Comparison of ENCODE assay signal across 8 cellular contexts in genomic region chr7:6106140-6106904, GRCh38. TPM values are rescaled to one million over a fixed set of nuclear protein-coding genes. Genes with fewer than 3 reads are reported as not detected.
A peak's percentile ranks its signal among the peaks of the same experiment; 100 is the strongest.
DNase-seq lines count a peak whose midpoint lies in the region; ATAC-seq, FAIRE-seq and TF ChIP-seq lines count a peak whose summit lies in the region.

No MANE protein-coding gene starts in this region.

- H3K9me3 ChIP-seq in SJSA1 (replicated peaks): no peaks in the 10 kb centered on the region
- H3K9me3 ChIP-seq in GM12878 (replicated peaks; ENCODE audit: control insufficient read depth, insufficient read depth, low read length): no peaks in the 10 kb centered on the region
- no peaks in the 10 kb centered on the region for H3K9me3 ChIP-seq in HepG2 (ENCODE audit: low read length)

- H2AFZ ChIP-seq in GM23338 (no peak overlapping the region), GM12878 (ENCODE audit: control insufficient read depth, low read depth, low read length) (peak overlapping the region; percentile 43), HepG2 (ENCODE audit: low read length) (no peak overlapping the region)

- ATAC-seq in GM23338 (no peak), GM12878 (peak; percentile 59), HepG2 (peak; percentile 32), GM18907 (IDR thresholded peaks at IDR 0.05; ENCODE audit: unreplicated experiment) (no peak), HG02870 (IDR thresholded peaks at IDR 0.05; ENCODE audit: unreplicated experiment) (no peak)

- DNase-seq in AG08396 (ENCODE audit: low spot score): peak; percentile 13
- DNase-seq in GM23338 (ENCODE audit: low spot score): peak; percentile 6
- peak in 1 of 2 experiments; percentile 53 for DNase-seq in SJSA1 (ENCODE audit: low read depth in 1 of 2, low spot score in 2 of 2)
- DNase-seq in GM12878 (ENCODE audit: low read depth, low spot score): no peak
- peak; percentile 64 for DNase-seq in HepG2 (ENCODE audit: low spot score)
- peak; percentile 11 for DNase-seq in stimulated activated naive CD4-positive, alpha-beta T cell treated with Interleukin-2 at 50 U/mL for 16 hours (lab: John Stamatoyannopoulos, UW)

- H3K9ac ChIP-seq in GM12878 (ENCODE audit: control insufficient read depth, insufficient read depth, low read length): peak overlapping the region; percentile 64
- peak overlapping the region; percentile 88 for H3K9ac ChIP-seq in HepG2 (ENCODE audit: insufficient read depth, low read depth, low read length)

- BruUV-seq in GM12878 (replicated peaks; lab: Mats Ljungman, UMichigan) (TSS peak; percentile 72), HepG2 (replicated peaks; lab: Mats Ljungman, UMichigan) (TSS peak; percentile 74)

- H3K9me3 Mint-ChIP-seq in GM23338: no peaks in the 10 kb centered on the region

- intact Hi-C loops in GM12878 (cut with micrococcal nuclease; ENCODE audit: unreplicated experiment): loop anchor here (2.0 kb wide), 2 partner anchors 98 to 110 kb away; partner anchors contain the start of genes AIMP2 and PMS2
- intact Hi-C loops in HepG2 (cut with micrococcal nuclease; ENCODE audit: unreplicated experiment): loop anchor here (1.0 kb wide), 2 partner anchors 80 to 109 kb away; no protein-coding TSS in a partner anchor

- H3K27me3 ChIP-seq in GM23338 (ENCODE audit: insufficient read depth) (no peaks in the 10 kb centered on the region), SJSA1 (replicated peaks) (no peaks in the 10 kb centered on the region), GM12878 (replicated peaks in 1 of 2; ENCODE audit: control insufficient read depth in 2 of 2, insufficient read depth in 2 of 2, low read length in 1 of 2) (no peaks in the 10 kb centered on the region), HepG2 (ENCODE audit: control insufficient read depth in 1 of 2, insufficient read depth in 2 of 2, low read length in 2 of 2) (peaks cover 0 to 3% of the 10 kb centered on the region in 2 experiments; a peak in 1 of 5 replicates)

- H3K4me3 Mint-ChIP-seq in GM23338: peak overlapping the region; percentile 84

- no peaks in the 10 kb centered on the region for H3K9me2 ChIP-seq in GM23338 (ENCODE audit: insufficient read depth)

- peak; percentile 32; the same call in 1 of the 2 replicates for TF ChIP-seq RAD21 in GM12878 (IDR thresholded peaks at IDR 0.05; ENCODE audit: insufficient read depth, low read depth, low read length)
- TF ChIP-seq RAD21 in HepG2 (CRISPR knock-in tag; IDR thresholded peaks at IDR 0.05): peak; percentile 64; the same call in 1 of the 2 replicates

- H3K4me1 ChIP-seq in GM23338 (ENCODE audit: insufficient read depth) (peaks cover 11% of the 10 kb centered on the region), SJSA1 (replicated peaks) (peaks cover 6% of the 10 kb centered on the region; the same call in 1 of the 2 replicates), GM12878 (ENCODE audit: control insufficient read depth, insufficient read depth, low read length) (0 out of 2 replicates have a peak, but pooled peaks cover 3% of the 10 kb centered on the region), HepG2 (ENCODE audit: insufficient read depth, low read length) (peaks cover 39% of the 10 kb centered on the region)

- 8% methylated on average over 10 of the region's 10 CpGs for WGBS in GM12878 (ENCODE audit: insufficient coverage, insufficient replicate concordance, low lambda C conversion rate, missing lambda C conversion rate)
- WGBS in HepG2 (ENCODE audit: low lambda C conversion rate): 7% methylated on average over 10 of the region's 10 CpGs

- in situ Hi-C loops in GM12878 (cut with MboI): no loop called here
- in situ Hi-C loops in HepG2 (cut with HindIII; ENCODE audit: extremely low pct_ligation_motif_present, low pct_unique_long_range_greater_than_20kb): no loop called here

- H3K27me3 Mint-ChIP-seq in GM23338 (ENCODE audit: insufficient read depth, low read depth, poor library complexity): peaks cover 8% of the 10 kb centered on the region

- POLR2A ChIA-PET in GM12878 (lab: Charles Lee): interaction anchor here (1.0 kb wide), 1 partner anchor 141 kb away, joined by 3 read pairs; no protein-coding TSS in a partner anchor
- POLR2A ChIA-PET in HepG2 (lab: Yijun Ruan, JAX): interaction anchor here (0.6 to 3.5 kb wide), 8 partner anchors 10 to 724 kb away, joined by 3 to 21 read pairs (median 3); partner anchors contain the start of genes AIMP2 and PMS2

- H3F3A ChIP-seq in GM23338 (replicated peaks; ENCODE audit: low read depth): peaks cover 11% of the 10 kb centered on the region

- TF ChIP-seq CTCF in GM23338 (conservative IDR thresholded peaks at IDR 0.05; ENCODE audit: low read depth in 2 of 2): peak in 1 of 2 experiments; percentile 31; a peak in 2 of 4 replicates
- TF ChIP-seq CTCF in GM12878 (IDR thresholded peaks at IDR 0.05 in 2 of 3, conservative IDR thresholded peaks at IDR 0.05 in 1 of 3; ENCODE audit: control insufficient read depth in 2 of 3, extremely low read depth in 1 of 3, insufficient read depth in 1 of 3, low read depth in 3 of 3, low read length in 3 of 3): peak; percentile 21 to 51 (median 31); a peak in 4 of 6 replicates
- peak; percentile 89 for TF ChIP-seq CTCF in HepG2 (CRISPR knock-in tag; IDR thresholded peaks at IDR 0.05)

- CTCF ChIA-PET in GM12878 (lab: Yijun Ruan, JAX): interaction anchor here (0.5 to 4.4 kb wide), 29 partner anchors 11 to 1547 kb away, joined by 3 to 36 read pairs (median 4); partner anchors contain the start of genes AIMP2 and PMS2
- CTCF ChIA-PET in HepG2 (lab: Yijun Ruan, JAX; ENCODE audit: low intra/inter-chr PET ratio, low total read pairs): interaction anchor here (1.8 kb wide), 1 partner anchor 109 kb away, joined by 16 read pairs; no protein-coding TSS in a partner anchor

- peaks cover 20% of the 10 kb centered on the region for H4K20me1 ChIP-seq in GM23338 (replicated peaks; ENCODE audit: insufficient read depth)
- H4K20me1 ChIP-seq in GM12878 (ENCODE audit: control insufficient read depth, insufficient read depth): no peaks in the 10 kb centered on the region
- H4K20me1 ChIP-seq in HepG2 (ENCODE audit: insufficient read depth, low read length): peaks cover 7% of the 10 kb centered on the region; the same call in 1 of the 2 replicates

- H3K4me3 ChIP-seq in GM23338 (peak overlapping the region; percentile 81), SJSA1 (peak overlapping the region; percentile 55), GM12878 (peak overlapping the region; percentile 93), HepG2 (replicated peaks in 1 of 3; ENCODE audit: insufficient read depth in 1 of 3, low read depth in 2 of 3, low read length in 3 of 3) (peak overlapping the region; percentile 98 to 100 (median 99))

- no peak for TF ChIP-seq POLR2A in GM12878 (IDR thresholded peaks at IDR 0.05; ENCODE audit: low read depth, low read length)
- no peak for TF ChIP-seq POLR2A in HepG2 (IDR thresholded peaks at IDR 0.05; ENCODE audit: insufficient read depth in 1 of 2, low read depth in 2 of 2, low read length in 2 of 2)

- no peak overlapping the region for H3K27ac Mint-ChIP-seq in GM23338

- H3K79me2 ChIP-seq in GM23338 (replicated peaks; ENCODE audit: insufficient read depth) (peaks cover 60% of the 10 kb centered on the region), GM12878 (ENCODE audit: control insufficient read depth, insufficient read depth, low read length) (peaks cover 42% of the 10 kb centered on the region), HepG2 (ENCODE audit: insufficient read depth, low read length) (peaks cover 59% of the 10 kb centered on the region)

- H3K4me1 Mint-ChIP-seq in GM23338: peaks cover 14% of the 10 kb centered on the region; the same call in 2 of the 3 replicates

- FAIRE-seq in GM12878 (lab: Jason Lieb, UNC) (peak; percentile 94), HepG2 (lab: Jason Lieb, UNC) (peak; percentile 71)

- H3K4me2 ChIP-seq in GM23338 (peak overlapping the region; percentile 90), GM12878 (ENCODE audit: control insufficient read depth, insufficient read depth) (peak overlapping the region; percentile 82), HepG2 (ENCODE audit: low read depth, low read length) (peak overlapping the region; percentile 83)

- H3K36me3 ChIP-seq in GM23338 (ENCODE audit: insufficient read depth) (no peaks in the 10 kb centered on the region), SJSA1 (no peaks in the 10 kb centered on the region), GM12878 (ENCODE audit: control insufficient read depth in 2 of 2, insufficient read depth in 2 of 2, low read length in 1 of 2) (no peaks in the 10 kb centered on the region; a peak in 2 of 4 replicates), HepG2 (replicated peaks in 1 of 2; ENCODE audit: control insufficient read depth in 1 of 2, insufficient read depth in 2 of 2, low read length in 2 of 2) (peaks cover 2 to 6% of the 10 kb centered on the region in 2 experiments; a peak in 4 of 5 replicates)

- RAD21 ChIA-PET in GM12878 (lab: Charles Lee; ENCODE audit: unreplicated experiment): interaction anchor here (0.5 to 2.3 kb wide), 19 partner anchors 28 to 257 kb away, joined by 3 to 22 read pairs (median 7); partner anchors contain the start of genes AIMP2 and PMS2

- TF ChIP-seq EP300 in GM12878 (IDR thresholded peaks at IDR 0.05; ENCODE audit: borderline replicate concordance in 1 of 2, control insufficient read depth in 1 of 2, low read depth in 2 of 2, low read length in 2 of 2) (no peak), HepG2 (IDR thresholded peaks at IDR 0.05; ENCODE audit: low read depth in 2 of 2, low read length in 2 of 2) (no peak), HepG2 (CRISPR knock-in tag; IDR thresholded peaks at IDR 0.05; ENCODE audit: borderline replicate concordance) (no peak)

- SMC1A ChIA-PET in GM12878 (lab: Charles Lee; ENCODE audit: uncharacterized antibody, unreplicated experiment): interaction anchor here (0.6 to 3.3 kb wide), 30 partner anchors 12 to 1066 kb away, joined by 3 to 21 read pairs (median 4); partner anchors contain the start of genes AIMP2 and PMS2

- H3K27ac ChIP-seq in GM23338 (ENCODE audit: low read depth) (0 out of 2 replicates have a peak overlapping the region, but pooled peaks have one; percentile 28), SJSA1 (peak overlapping the region; percentile 33), GM12878 (ENCODE audit: control insufficient read depth, insufficient read depth) (peak overlapping the region; percentile 66), HepG2 (ENCODE audit: extremely low read length, insufficient read depth, low read length) (peak overlapping the region; percentile 82)

- peaks cover 10% of the 10 kb centered on the region for H3K36me3 Mint-ChIP-seq in GM23338 (ENCODE audit: low read depth)

RNA-seq across cellular contexts. Expression of gene USP42, which starts 1.6 kb away (rescaled TPM):
- 17.3 and 18.5 TPM in 2 replicates for total RNA-seq in GM23338 (2014; rRNA removed; shearing (Covaris generic))
- polyA plus RNA-seq in GM23338 (2016; fragmentation: Nextera tagmentation; extraction: Ambion mirVana) (9.8 and 9.9 TPM in 2 replicates), GM12878 (2011; rRNA removed) (4.9 and 5.5 TPM in 2 replicates), GM12878 (2014; fragmentation: Illumina TruSeq; extraction: Trizol) (7.9 TPM in 2 replicates), GM12878 (2014; fragmentation: Nextera tagmentation; extraction: Ambion mirVana) (1 to 10 TPM; 1.9 to 2.2 TPM), GM12878 (2014; rRNA removed) (5.3 and 5.8 TPM in 2 replicates), GM12878 (2016; fragmentation: Nextera tagmentation; extraction: Ambion mirVana) (1 to 10 TPM; 5.9 to 6.2 TPM), HepG2 (2011; rRNA removed) (3.3 and 3.4 TPM in 2 replicates)
- 3.2 and 5.0 TPM in 2 replicates for total RNA-seq in SJSA1 (2014; rRNA removed; shearing (Covaris generic))
- total RNA-seq in GM12878 (2013; cell fraction: nucleolus; rRNA removed): 15.1 and 16.4 TPM in 2 replicates
- total RNA-seq in GM12878 (2014; rRNA removed) (4.0 and 4.1 TPM in 2 replicates), GM12878 (2014; rRNA removed; fragmentation: Illumina TruSeq; extraction: Trizol) (4.2 and 4.3 TPM in 2 replicates), GM12878 (2021) (9.2 and 9.9 TPM in 2 replicates), HepG2 (2016; rRNA removed; fragmentation: Illumina TruSeq; extraction: Trizol) (2.7 and 3.2 TPM in 2 replicates)
- 3.4 TPM for polyA plus RNA-seq in GM12878 (2011; ENCODE audit: low read depth)
- 3.9 and 4.4 TPM in 2 replicates for polyA plus RNA-seq in GM12878 (2011; cell fraction: cytosol; rRNA removed)
- 8.2 and 10.9 TPM in 2 replicates for polyA plus RNA-seq in GM12878 (2011; cell fraction: nucleus; rRNA removed)
- polyA plus RNA-seq in GM12878 (2012): 4.6 and 6.0 TPM in 2 replicates
- 4.3 and 5.2 TPM in 2 replicates for polyA minus RNA-seq in GM12878 (2011; rRNA and poly(A)+ RNA removed)
- polyA minus RNA-seq in GM12878 (2011; cell fraction: cytosol; rRNA and poly(A)+ RNA removed): 3.3 and 3.7 TPM in 2 replicates
- 3.7 and 6.7 TPM in 2 replicates for polyA minus RNA-seq in GM12878 (2011; cell fraction: nucleus; rRNA and poly(A)+ RNA removed)
- 6.3 and 7.0 TPM in 2 replicates for total RNA-seq in HepG2 (2016; cell fraction: cytosol; rRNA removed; fragmentation: Illumina TruSeq; extraction: Trizol; ENCODE audit: low read depth)
- total RNA-seq in HepG2 (2016; cell fraction: insoluble cytoplasmic fraction; rRNA removed; fragmentation: Illumina TruSeq; extraction: Trizol): 2.7 and 3.2 TPM in 2 replicates
- total RNA-seq in HepG2 (2016; cell fraction: membrane; rRNA removed; fragmentation: Illumina TruSeq; extraction: Trizol): 3.6 and 4.2 TPM in 2 replicates
- 3.1 and 3.8 TPM in 2 replicates for total RNA-seq in HepG2 (2016; cell fraction: nucleus; rRNA removed; fragmentation: Illumina TruSeq; extraction: Trizol)
- 1.8 and 2.1 TPM in 2 replicates for polyA plus RNA-seq in HepG2 (2011; cell fraction: cytosol; rRNA removed)
- 5.7 TPM in 2 replicates for polyA plus RNA-seq in HepG2 (2011; cell fraction: nucleus; rRNA removed)
- polyA plus RNA-seq in HepG2 (2012): 4.3 and 4.9 TPM in 2 replicates
- 2.5 and 2.8 TPM in 2 replicates for polyA plus RNA-seq in HepG2 (2016; cell fraction: cytosol; fragmentation: Illumina TruSeq; extraction: Trizol; ENCODE audit: low read depth)
- polyA plus RNA-seq in HepG2 (2016; cell fraction: insoluble cytoplasmic fraction; fragmentation: Illumina TruSeq; extraction: Trizol; ENCODE audit: low read depth): 4.0 and 5.0 TPM in 2 replicates
- polyA plus RNA-seq in HepG2 (2016; cell fraction: membrane; fragmentation: Illumina TruSeq; extraction: Trizol; ENCODE audit: low read depth): 2.8 and 3.1 TPM in 2 replicates
- polyA plus RNA-seq in HepG2 (2016; cell fraction: nucleus; fragmentation: Illumina TruSeq; extraction: Trizol; ENCODE audit: insufficient read depth, low read depth): 7.6 and 7.9 TPM in 2 replicates
- polyA minus RNA-seq in HepG2 (2011; rRNA and poly(A)+ RNA removed; ENCODE audit: low replicate concordance): 7.2 and 11.6 TPM in 2 replicates
- polyA minus RNA-seq in HepG2 (2011; cell fraction: cytosol; rRNA and poly(A)+ RNA removed): 3.3 and 3.6 TPM in 2 replicates
- 6.6 and 9.8 TPM in 2 replicates for polyA minus RNA-seq in HepG2 (2011; cell fraction: nucleus; rRNA and poly(A)+ RNA removed)

RNA-seq across cellular contexts. Expression of gene EIF2AK1, which starts 47.3 kb away (rescaled TPM):
- total RNA-seq in GM23338 (2014; rRNA removed; shearing (Covaris generic)): 312 and 375 TPM in 2 replicates
- polyA plus RNA-seq in GM23338 (2016; fragmentation: Nextera tagmentation; extraction: Ambion mirVana): 81.1 and 99.5 TPM in 2 replicates
- 81.1 and 134 TPM in 2 replicates for total RNA-seq in SJSA1 (2014; rRNA removed; shearing (Covaris generic))
- 218 and 241 TPM in 2 replicates for total RNA-seq in GM12878 (2013; cell fraction: nucleolus; rRNA removed)
- total RNA-seq in GM12878 (2014; rRNA removed): 120 and 141 TPM in 2 replicates
- total RNA-seq in GM12878 (2014; rRNA removed; fragmentation: Illumina TruSeq; extraction: Trizol): 22.4 and 25.3 TPM in 2 replicates
- 92.9 and 96.9 TPM in 2 replicates for total RNA-seq in GM12878 (2021)
- 42.4 TPM for polyA plus RNA-seq in GM12878 (2011; ENCODE audit: low read depth)
- 80.4 and 90.9 TPM in 2 replicates for polyA plus RNA-seq in GM12878 (2011; rRNA removed)
- 56.2 and 81.2 TPM in 2 replicates for polyA plus RNA-seq in GM12878 (2011; cell fraction: cytosol; rRNA removed)
- 56.7 and 66.3 TPM in 2 replicates for polyA plus RNA-seq in GM12878 (2011; cell fraction: nucleus; rRNA removed)
- 53.7 and 55.7 TPM in 2 replicates for polyA plus RNA-seq in GM12878 (2012)
- polyA plus RNA-seq in GM12878 (2014; fragmentation: Illumina TruSeq; extraction: Trizol): 74.5 and 89.8 TPM in 2 replicates
- polyA plus RNA-seq in GM12878 (2014; fragmentation: Nextera tagmentation; extraction: Ambion mirVana): 10 to 100 TPM; 15.6 to 23.3 TPM
- 143 and 169 TPM in 2 replicates for polyA plus RNA-seq in GM12878 (2014; rRNA removed)
- polyA plus RNA-seq in GM12878 (2016; fragmentation: Nextera tagmentation; extraction: Ambion mirVana): 100 to 1,000 TPM in 1 of 2 experiments, 10 to 100 TPM in 1; 97.6 to 116 TPM
- polyA minus RNA-seq in GM12878 (2011; rRNA and poly(A)+ RNA removed): 55.4 and 77.9 TPM in 2 replicates
- 22.4 and 25.4 TPM in 2 replicates for polyA minus RNA-seq in GM12878 (2011; cell fraction: cytosol; rRNA and poly(A)+ RNA removed)
- 38.1 and 45.3 TPM in 2 replicates for polyA minus RNA-seq in GM12878 (2011; cell fraction: nucleus; rRNA and poly(A)+ RNA removed)
- total RNA-seq in HepG2 (2016; rRNA removed; fragmentation: Illumina TruSeq; extraction: Trizol): 71.4 and 103 TPM in 2 replicates
- 34.6 and 40.9 TPM in 2 replicates for total RNA-seq in HepG2 (2016; cell fraction: cytosol; rRNA removed; fragmentation: Illumina TruSeq; extraction: Trizol; ENCODE audit: low read depth)
- 68.8 and 97.8 TPM in 2 replicates for total RNA-seq in HepG2 (2016; cell fraction: insoluble cytoplasmic fraction; rRNA removed; fragmentation: Illumina TruSeq; extraction: Trizol)
- total RNA-seq in HepG2 (2016; cell fraction: membrane; rRNA removed; fragmentation: Illumina TruSeq; extraction: Trizol): 110 and 126 TPM in 2 replicates
- total RNA-seq in HepG2 (2016; cell fraction: nucleus; rRNA removed; fragmentation: Illumina TruSeq; extraction: Trizol): 55.1 and 65.4 TPM in 2 replicates
- polyA plus RNA-seq in HepG2 (2011; rRNA removed): 112 and 115 TPM in 2 replicates
- polyA plus RNA-seq in HepG2 (2011; cell fraction: cytosol; rRNA removed): 113 and 122 TPM in 2 replicates
- polyA plus RNA-seq in HepG2 (2011; cell fraction: nucleus; rRNA removed): 110 and 112 TPM in 2 replicates
- 80.4 and 124 TPM in 2 replicates for polyA plus RNA-seq in HepG2 (2012)
- 68.3 and 68.8 TPM in 2 replicates for polyA plus RNA-seq in HepG2 (2016; cell fraction: cytosol; fragmentation: Illumina TruSeq; extraction: Trizol; ENCODE audit: low read depth)
- 137 and 157 TPM in 2 replicates for polyA plus RNA-seq in HepG2 (2016; cell fraction: insoluble cytoplasmic fraction; fragmentation: Illumina TruSeq; extraction: Trizol; ENCODE audit: low read depth)
- 130 and 160 TPM in 2 replicates for polyA plus RNA-seq in HepG2 (2016; cell fraction: membrane; fragmentation: Illumina TruSeq; extraction: Trizol; ENCODE audit: low read depth)
- polyA plus RNA-seq in HepG2 (2016; cell fraction: nucleus; fragmentation: Illumina TruSeq; extraction: Trizol; ENCODE audit: insufficient read depth, low read depth): 103 and 117 TPM in 2 replicates
- polyA minus RNA-seq in HepG2 (2011; rRNA and poly(A)+ RNA removed; ENCODE audit: low replicate concordance): 67.1 and 79.8 TPM in 2 replicates
- polyA minus RNA-seq in HepG2 (2011; cell fraction: cytosol; rRNA and poly(A)+ RNA removed): 86.8 and 115 TPM in 2 replicates
- polyA minus RNA-seq in HepG2 (2011; cell fraction: nucleus; rRNA and poly(A)+ RNA removed): 84.1 and 87.9 TPM in 2 replicates

Comparison
In these comparisons a context has a peak if more than half of its experiments do, and no peak if none do; other contexts are left out.
1. ATAC-seq: peak in GM12878 (single experiment) and HepG2 (single experiment); none in GM23338 (single experiment), GM18907 (single experiment) and HG02870 (single experiment).
2. H3K27ac ChIP-seq: peak in every context shown above with its lines; median percentile 82 in HepG2; 66 in GM12878; 33 in SJSA1; 28 in GM23338.
3. Peak in every context shown above with its lines, with median percentiles within 50 percentile points of each other: H3K4me2 ChIP-seq and H3K4me3 ChIP-seq.